In the genomic region with DNA sequence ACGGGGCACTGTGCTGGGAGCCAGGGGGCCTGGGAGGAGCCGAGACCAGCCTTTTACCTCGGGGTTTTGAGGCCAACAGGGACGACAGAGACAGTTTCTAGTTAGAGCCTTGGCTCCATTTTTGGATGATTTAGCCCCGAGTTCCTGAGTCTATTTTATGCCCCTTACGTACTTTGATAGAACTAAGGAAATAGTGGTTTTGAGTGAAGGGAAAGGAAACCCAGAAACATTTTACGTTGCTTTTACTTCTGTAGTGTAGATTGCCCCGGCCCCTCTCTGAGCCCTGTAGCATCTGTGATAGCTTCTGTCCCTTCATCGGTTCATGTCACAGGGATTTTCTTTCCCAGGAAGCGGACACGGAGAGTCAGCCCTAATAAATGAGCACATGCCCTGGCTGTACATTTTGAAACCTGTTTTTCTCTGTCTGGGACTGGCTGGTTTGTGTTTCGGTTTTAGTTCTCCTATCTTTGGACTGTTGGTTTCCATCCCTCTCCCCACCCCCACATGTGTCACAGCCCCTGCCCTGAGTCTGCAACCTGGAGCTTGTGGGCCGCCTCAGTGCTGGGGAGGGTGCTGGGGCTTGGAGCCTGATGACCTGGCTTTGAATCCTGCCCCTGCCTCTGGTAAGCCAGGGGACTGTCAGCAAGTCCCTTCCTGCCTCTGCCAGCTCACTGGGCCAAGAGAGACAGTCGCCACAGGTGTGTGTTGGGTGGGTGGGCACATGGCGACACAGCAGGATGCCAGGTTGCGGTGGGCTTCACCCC, we compare ENCODE assay signal across 8 cellular contexts.
DNase-seq lines count a peak whose midpoint lies in the region; ATAC-seq lines count a peak whose summit lies in the region.

No MANE protein-coding gene starts in this region.

- peaks cover 66% of the 10 kb centered on the region for H3K4me1 Mint-ChIP-seq in dendritic cell treated with granulocyte-macrophage colony-stimulating factor and Interleukin-4, amounts not matched to agents 40 ng/mL and 50 ng/mL, for 4 days (ENCODE audit: low read depth)

- H3K9me3 ChIP-seq in HAP-1: no peaks in the 10 kb centered on the region

- H3K9me3 Mint-ChIP-seq in dendritic cell treated with granulocyte-macrophage colony-stimulating factor and Interleukin-4, amounts not matched to agents 40 ng/mL and 50 ng/mL, for 4 days: no peaks in the 10 kb centered on the region

- H3K36me3 ChIP-seq in HAP-1 (replicated peaks): peaks cover 20% of the 10 kb centered on the region

- peak overlapping the region; percentile 69 for H3K4me3 Mint-ChIP-seq in dendritic cell treated with granulocyte-macrophage colony-stimulating factor and Interleukin-4, amounts not matched to agents 40 ng/mL and 50 ng/mL, for 4 days

- peak; percentile 13 for DNase-seq in UCSD-AML1 (lab: John Stamatoyannopoulos, UW; ENCODE audit: unreplicated experiment)
- peak; percentile 76 to 82 for DNase-seq in stimulated activated CD4-positive, alpha-beta T cell treated with anti-CD3 and anti-CD28 coated beads, Interleukin-2, amount 100 ng/mL, for 24 hours
- no peak for DNase-seq in iPS-NIHi11 (ENCODE audit: low spot score)
- DNase-seq in HAP-1 (ENCODE audit: low spot score in 2 of 2): no peak

- H3K27me3 ChIP-seq in HAP-1 (ENCODE audit: low read depth): no peaks in the 10 kb centered on the region

- H3K36me3 Mint-ChIP-seq in dendritic cell treated with granulocyte-macrophage colony-stimulating factor and Interleukin-4, amounts not matched to agents 40 ng/mL and 50 ng/mL, for 4 days (ENCODE audit: low read depth): peaks cover 36% of the 10 kb centered on the region

- no peaks in the 10 kb centered on the region for H3K27me3 Mint-ChIP-seq in dendritic cell treated with granulocyte-macrophage colony-stimulating factor and Interleukin-4, amounts not matched to agents 40 ng/mL and 50 ng/mL, for 4 days

- ATAC-seq in GM18858 (IDR thresholded peaks at IDR 0.05; ENCODE audit: unreplicated experiment) (peak; percentile 39), HG03045 (IDR thresholded peaks at IDR 0.05; ENCODE audit: unreplicated experiment) (peak; percentile 49), GM18861 (IDR thresholded peaks at IDR 0.05; ENCODE audit: unreplicated experiment) (no peak)

- no peak overlapping the region for H3K4me3 ChIP-seq in HAP-1

- intact Hi-C loops in dendritic cell treated with granulocyte-macrophage colony-stimulating factor and Interleukin-4, amounts not matched to agents 40 ng/mL and 50 ng/mL, for 4 days (cut with micrococcal nuclease): no loop called here

- no peaks in the 10 kb centered on the region for H3K4me1 ChIP-seq in HAP-1

- in situ Hi-C loops in HAP-1 (cut with MboI; ENCODE audit: low sequenced_read_pairs): no loop called here

- peak overlapping the region; percentile 100 for H3K27ac Mint-ChIP-seq in dendritic cell treated with granulocyte-macrophage colony-stimulating factor and Interleukin-4, amounts not matched to agents 40 ng/mL and 50 ng/mL, for 4 days

Comparison
In these comparisons a context has a peak if more than half of its experiments do, and no peak if none do; other contexts are left out.
1. DNase-seq: peak in UCSD-AML1 (single experiment) and stimulated activated CD4-positive, alpha-beta T cell treated with anti-CD3 and anti-CD28 coated beads, Interleukin-2, amount 100 ng/mL, for 24 hours (2 of 2); none in iPS-NIHi11 (single experiment) and HAP-1 (0 of 2).